8 cellular contexts compared by ENCODE assay signal in the genomic region with DNA sequence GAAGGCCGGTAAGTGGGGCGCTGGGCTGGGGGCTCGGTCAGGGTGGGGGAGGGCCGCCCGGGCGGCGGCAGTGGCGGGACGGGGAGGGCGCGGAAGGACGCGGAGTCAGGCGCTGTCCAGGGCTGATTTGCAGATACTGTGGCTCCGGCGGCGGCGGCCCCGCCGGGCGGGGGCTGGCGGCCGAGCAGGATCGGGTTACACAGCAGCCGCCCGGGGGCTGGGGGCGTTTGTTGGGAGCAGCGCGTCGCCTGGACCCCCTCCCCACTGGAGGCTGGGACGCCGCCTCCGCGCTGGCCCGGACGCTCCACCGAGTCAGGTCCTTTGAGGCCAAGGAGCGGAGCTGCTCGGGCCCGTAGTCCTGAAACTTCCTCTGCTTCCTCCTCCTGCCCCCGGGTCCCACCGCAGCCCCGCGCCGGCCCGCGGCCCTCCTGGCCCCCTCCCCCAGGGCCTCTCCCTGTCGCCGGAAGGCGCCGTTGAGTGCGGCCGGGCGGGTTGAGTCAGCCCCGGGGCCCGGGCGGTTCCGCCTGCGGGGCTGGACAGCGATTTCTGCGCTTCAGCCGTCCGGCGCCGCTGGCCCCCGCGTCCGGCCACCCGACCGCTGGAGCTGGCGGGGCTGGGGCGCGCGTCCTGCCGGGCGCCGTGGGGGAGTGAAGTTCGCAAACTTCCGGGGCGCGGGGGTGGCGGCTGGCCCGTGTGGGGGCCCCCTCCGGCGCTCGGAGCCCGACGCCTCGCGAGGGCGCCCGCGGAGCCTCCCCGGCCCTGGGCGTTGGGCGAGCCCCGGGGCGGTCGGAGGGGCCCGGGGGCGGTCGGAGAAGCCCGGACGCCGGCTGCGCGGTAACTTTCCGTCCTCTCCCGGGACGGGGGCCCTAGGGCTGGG. TPM values are rescaled to one million over a fixed set of nuclear protein-coding genes. Genes with fewer than 3 reads are reported as not detected.
A peak's percentile ranks its signal among the peaks of the same experiment; 100 is the strongest.
DNase-seq lines count a peak whose midpoint lies in the region; ATAC-seq and TF ChIP-seq lines count a peak whose summit lies in the region.

No MANE protein-coding gene starts in this region.

- H3K4me3 Mint-ChIP-seq in activated naive CD8-positive, alpha-beta T cell = peak overlapping the region; percentile 98
- H3K4me3 Mint-ChIP-seq in type B pancreatic cell = peak overlapping the region; percentile 99

- ATAC-seq in HG03354 (IDR thresholded peaks at IDR 0.05; ENCODE audit: poor library complexity, severe bottlenecking, unreplicated experiment) = peak; percentile 62
- peak; percentile 79 for ATAC-seq in Right ventricle myocardium inferior

- H3K36me3 Mint-ChIP-seq in activated naive CD8-positive, alpha-beta T cell = peaks cover 3% of the 10 kb centered on the region
- H3K36me3 Mint-ChIP-seq in type B pancreatic cell = peaks cover 19% of the 10 kb centered on the region

- in situ Hi-C loops in SK-MEL-5 (cut with HindIII; ENCODE audit: low pct_unique_long_range_greater_than_20kb, low sequenced_read_pairs) = no loop called here

- intact Hi-C loops in Right ventricle myocardium inferior (cut with DNase I) = loop anchor here (5.0 to 10.0 kb wide), 2 partner anchors 194 to 474 kb away; partner anchors contain the start of genes PAICS and PPAT

- no peak for TF ChIP-seq CTCF in type B pancreatic cell (conservative IDR thresholded peaks at IDR 0.05)

- no peaks in the 10 kb centered on the region for H3K9me3 Mint-ChIP-seq in activated naive CD8-positive, alpha-beta T cell (ENCODE audit: low read depth)
- H3K9me3 Mint-ChIP-seq in type B pancreatic cell = no peaks in the 10 kb centered on the region

- peak; percentile 48 for TF ChIP-seq POLR2A in GM19193 (IDR thresholded peaks at IDR 0.05; ENCODE audit: extremely low read depth, insufficient read depth, insufficient read length)

- peak; percentile 94 for DNase-seq in AG08396 (ENCODE audit: low spot score)
- peak; percentile 33 for DNase-seq in SK-MEL-5 (ENCODE audit: low read depth, low spot score)
- peak; percentile 86 for DNase-seq in Right ventricle myocardium inferior (ENCODE audit: missing footprints)
- DNase-seq in pons (ENCODE audit: low spot score) = peak; percentile 37
- DNase-seq in type B pancreatic cell (ENCODE audit: extremely low spot score, unreplicated experiment) = peak; percentile 83

- H3K27me3 Mint-ChIP-seq in activated naive CD8-positive, alpha-beta T cell = no peaks in the 10 kb centered on the region
- peaks cover 20% of the 10 kb centered on the region for H3K27me3 Mint-ChIP-seq in type B pancreatic cell

- peaks cover 46% of the 10 kb centered on the region for H3K4me1 Mint-ChIP-seq in activated naive CD8-positive, alpha-beta T cell (ENCODE audit: low read depth)
- H3K4me1 Mint-ChIP-seq in type B pancreatic cell (ENCODE audit: unreplicated experiment) = peaks cover 33% of the 10 kb centered on the region

- H3K27ac Mint-ChIP-seq in activated naive CD8-positive, alpha-beta T cell = peak overlapping the region; percentile 93
- peak overlapping the region; percentile 98 for H3K27ac Mint-ChIP-seq in type B pancreatic cell

RNA-seq across cellular contexts. Expression of gene REST, which starts 0.7 kb away (rescaled TPM):
- 22.3 and 28.0 TPM in 2 replicates for total RNA-seq in SK-MEL-5 (2014; rRNA removed; shearing (Covaris generic))
- 11.7 and 17.0 TPM in 2 replicates for polyA plus RNA-seq in SK-MEL-5 (2015; cell fraction: cytosol; rRNA removed)
- polyA plus RNA-seq in SK-MEL-5 (2015; cell fraction: nucleus; rRNA removed) = 15.9 and 17.1 TPM in 2 replicates
- total RNA-seq in Right ventricle myocardium inferior (25.0 TPM), type B pancreatic cell (ENCODE audit: low replicate concordance) (48.5 and 66.2 TPM in 2 replicates)

Comparison
In these comparisons a context has a peak if more than half of its experiments do, and no peak if none do; other contexts are left out.
1. Peak in every context shown above with its lines: DNase-seq and ATAC-seq.
2. DNase-seq: peak in every context shown above with its lines; median percentile 94 in AG08396; 86 in Right ventricle myocardium inferior; 83 in type B pancreatic cell; 37 in pons; 33 in SK-MEL-5.